ENCODE assay signal across 21 cellular contexts in genomic region chr2:56812432-56812831, GRCh38.
DNase-seq lines count a peak whose midpoint lies in the region; ATAC-seq, FAIRE-seq and TF ChIP-seq lines count a peak whose summit lies in the region.
"Had no signal": no experiment of that assay in that cellular context is flagged by ENCODE, and none has a peak within 500 bp of the region (broad histone marks: within the 10 kb centered on the region; RNA-seq: fewer than 3 reads in every experiment).

No MANE protein-coding gene starts in this region.

- H3K4me1 Mint-ChIP-seq in activated T-helper 2 cell treated with anti-CD3 and anti-CD28 coated beads, Interferon-gamma antibody, Interleukin-2, Interleukin-4, amounts not matched to agents 10 μg/mL and 5 μg/mL and 100 μg/mL, durations not matched to agents 14 hours and 24 hours and 36 hours (ENCODE audit: low read depth) = no peaks in the 10 kb centered on the region
- H3K4me1 Mint-ChIP-seq in activated naive CD4-positive, alpha-beta T cell treated with anti-CD3 and anti-CD28 coated beads, Interleukin-2, amount 10 ng/mL, durations not matched to agents 7 days and 5 days = no peaks in the 10 kb centered on the region
- H3K4me1 Mint-ChIP-seq: CD8-positive, alpha-beta memory T cell had no signal

- WGBS in GM23248 (ENCODE audit: low coverage in 1 of 2, low lambda C conversion rate in 2 of 2, missing lambda C conversion rate in 2 of 2), 2 experiments = 17 to 26% methylated on average over 1 of the region's 1 CpG

- no peaks in the 10 kb centered on the region; the same call in 1 of the 2 replicates for H3F3A ChIP-seq in GM23248 (ENCODE audit: insufficient read depth)

- no peaks in the 10 kb centered on the region for H3K36me3 Mint-ChIP-seq in activated T-helper 2 cell treated with anti-CD3 and anti-CD28 coated beads, Interferon-gamma antibody, Interleukin-2, Interleukin-4, amounts not matched to agents 10 μg/mL and 5 μg/mL and 100 μg/mL, durations not matched to agents 14 hours and 24 hours and 36 hours (ENCODE audit: low read depth)
- H3K36me3 Mint-ChIP-seq in activated naive CD4-positive, alpha-beta T cell treated with anti-CD3 and anti-CD28 coated beads, Interleukin-2, amount 10 ng/mL, durations not matched to agents 7 days and 5 days = no peaks in the 10 kb centered on the region
- H3K36me3 Mint-ChIP-seq: CD8-positive, alpha-beta memory T cell had no signal

- dilution Hi-C loops in keratinocyte (cut with MboI; ENCODE audit: extremely low pct_ligation_motif_present, low sequenced_read_pairs) = no loop called here

- H3K27me3 ChIP-seq in ACC112 (ENCODE audit: insufficient read depth, low read length) = no peaks in the 10 kb centered on the region
- no peaks in the 10 kb centered on the region for H3K27me3 ChIP-seq in GM23248 (replicated peaks; ENCODE audit: insufficient read depth)
- no peaks in the 10 kb centered on the region for H3K27me3 ChIP-seq in bronchial epithelial cell (ENCODE audit: control insufficient read depth, insufficient read depth, low read length)
- no peaks in the 10 kb centered on the region for H3K27me3 ChIP-seq in keratinocyte (ENCODE audit: control insufficient read depth, extremely low read depth, insufficient read depth, low read length)

- H3K9ac ChIP-seq in GM23248 (no peak overlapping the region), keratinocyte (ENCODE audit: control insufficient read depth, extremely low read depth, insufficient read depth, low read length) (no peak overlapping the region)
- H3K9ac ChIP-seq: KMS-11 had no signal

- H3K9me1 ChIP-seq in keratinocyte (ENCODE audit: control insufficient read depth, extremely low read depth, insufficient read depth, low read length) = no peaks in the 10 kb centered on the region

- DNase-seq in GM23248 (peak; percentile 8), bronchial epithelial cell (ENCODE audit: low read depth) (peak; percentile 5), keratinocyte (ENCODE audit: low read depth, low spot score) (no peak), globus pallidus (ENCODE audit: low spot score) (no peak)
- DNase-seq in activated T-helper 2 cell treated with anti-CD3 and anti-CD28 coated beads, Interferon-gamma antibody, Interleukin-2, Interleukin-4, amounts not matched to agents 10 μg/mL and 5 μg/mL and 100 μg/mL, durations not matched to agents 14 hours and 24 hours and 36 hours (ENCODE audit: low spot score) = no peak
- DNase-seq in activated naive CD4-positive, alpha-beta T cell treated with anti-CD3 and anti-CD28 coated beads, Interleukin-2, amount 10 ng/mL, durations not matched to agents 7 days and 5 days = no peak
- DNase-seq: C1 segment of cervical spinal cord; CD8-positive, alpha-beta memory T cell; NCI-H146; NCI-H2029 treated with DMSO at 0.1 percent for 48 hours; NCI-H510A; NCI-H748 treated with DMSO at 0.1 percent for 48 hours; NK-92 treated with Interleukin-12 subunit alpha and Interleukin-12 subunit beta, amount 100 ng/mL, for 24 hours; SHP77 had no signal

- H4K20me1 ChIP-seq in GM23248 (ENCODE audit: insufficient read depth) (no peaks in the 10 kb centered on the region), keratinocyte (ENCODE audit: control insufficient read depth, extremely low read depth, insufficient read depth, low read length) (no peaks in the 10 kb centered on the region)

- no peaks in the 10 kb centered on the region for H3K36me3 ChIP-seq in ACC112 (ENCODE audit: insufficient read depth, low read length)
- H3K36me3 ChIP-seq in GM23248 (ENCODE audit: low read depth) = no peaks in the 10 kb centered on the region
- no peaks in the 10 kb centered on the region for H3K36me3 ChIP-seq in bronchial epithelial cell (ENCODE audit: control insufficient read depth, insufficient read depth, low read length)
- H3K36me3 ChIP-seq in keratinocyte (ENCODE audit: control insufficient read depth in 2 of 2, extremely low read depth in 1 of 2, insufficient read depth in 2 of 2, low read length in 2 of 2) = no peaks in the 10 kb centered on the region

- in situ Hi-C loops in GM23248 (cut with MboI) = no loop called here

- no peak for FAIRE-seq in bronchial epithelial cell (lab: Jason Lieb, UNC)
- FAIRE-seq in keratinocyte (lab: Jason Lieb, UNC) = no peak
- FAIRE-seq: D721Med, H54 had no signal

- no peaks in the 10 kb centered on the region for H3K9me2 ChIP-seq in GM23248 (ENCODE audit: insufficient read depth)

- peak overlapping the region; percentile 2 for H3K4me2 ChIP-seq in GM23248 (ENCODE audit: unreplicated experiment)
- peak overlapping the region; percentile 20 for H3K4me2 ChIP-seq in keratinocyte (ENCODE audit: control insufficient read depth, extremely low read depth, insufficient read depth, low read depth, low read length)
- H3K4me2 ChIP-seq: KMS-11 had no signal

- no peaks in the 10 kb centered on the region for H3K27me3 Mint-ChIP-seq in activated T-helper 2 cell treated with anti-CD3 and anti-CD28 coated beads, Interferon-gamma antibody, Interleukin-2, Interleukin-4, amounts not matched to agents 10 μg/mL and 5 μg/mL and 100 μg/mL, durations not matched to agents 14 hours and 24 hours and 36 hours (ENCODE audit: low read depth)
- no peaks in the 10 kb centered on the region for H3K27me3 Mint-ChIP-seq in activated naive CD4-positive, alpha-beta T cell treated with anti-CD3 and anti-CD28 coated beads, Interleukin-2, amount 10 ng/mL, durations not matched to agents 7 days and 5 days
- H3K27me3 Mint-ChIP-seq: CD8-positive, alpha-beta memory T cell had no signal

- H3K9me3 Mint-ChIP-seq in activated T-helper 2 cell treated with anti-CD3 and anti-CD28 coated beads, Interferon-gamma antibody, Interleukin-2, Interleukin-4, amounts not matched to agents 10 μg/mL and 5 μg/mL and 100 μg/mL, durations not matched to agents 14 hours and 24 hours and 36 hours = peaks cover 22% of the 10 kb centered on the region
- H3K9me3 Mint-ChIP-seq in activated naive CD4-positive, alpha-beta T cell treated with anti-CD3 and anti-CD28 coated beads, Interleukin-2, amount 10 ng/mL, durations not matched to agents 7 days and 5 days = peaks cover 12% of the 10 kb centered on the region

- H3K4me3 ChIP-seq in ACC112 (ENCODE audit: low read depth, low read length) = no peak overlapping the region; the same call in 1 of the 2 replicates
- peak overlapping the region; percentile 11; the same call in 1 of the 2 replicates for H3K4me3 ChIP-seq in GM23248
- H3K4me3 ChIP-seq in bronchial epithelial cell (ENCODE audit: low read depth, low read length) = no peak overlapping the region
- no peak overlapping the region for H3K4me3 ChIP-seq in keratinocyte (ENCODE audit: control insufficient read depth in 2 of 3, extremely low read depth in 1 of 3, insufficient read depth in 2 of 3, low read depth in 1 of 3, low read length in 3 of 3)
- H3K4me3 ChIP-seq: SK-N-MC had no signal

- no peak for TF ChIP-seq CTCF in bronchial epithelial cell (IDR thresholded peaks at IDR 0.05; ENCODE audit: insufficient read depth, low read length, severe bottlenecking)
- TF ChIP-seq CTCF in keratinocyte (optimal IDR thresholded peaks at IDR 0.05 in 1 of 3, IDR thresholded peaks at IDR 0.05 in 1 of 3, conservative IDR thresholded peaks at IDR 0.05 in 1 of 3; ENCODE audit: extremely low read depth in 1 of 3, insufficient read depth in 2 of 3, low read length in 3 of 3) = no peak

- CTCF ChIA-PET in activated naive CD4-positive, alpha-beta T cell treated with anti-CD3 and anti-CD28 coated beads, Interleukin-2, amount 10 ng/mL, durations not matched to agents 7 days and 5 days (lab: Charles Lee) = no interaction called here

- peak overlapping the region; percentile 71 for H2AFZ ChIP-seq in ACC112 (ENCODE audit: low read length, unreplicated experiment)
- no peak overlapping the region for H2AFZ ChIP-seq in GM23248
- no peak overlapping the region for H2AFZ ChIP-seq in keratinocyte (ENCODE audit: control insufficient read depth, low read length)

- no peak overlapping the region for H3K4me3 Mint-ChIP-seq in activated T-helper 2 cell treated with anti-CD3 and anti-CD28 coated beads, Interferon-gamma antibody, Interleukin-2, Interleukin-4, amounts not matched to agents 10 μg/mL and 5 μg/mL and 100 μg/mL, durations not matched to agents 14 hours and 24 hours and 36 hours (ENCODE audit: low read depth)
- no peak overlapping the region for H3K4me3 Mint-ChIP-seq in activated naive CD4-positive, alpha-beta T cell treated with anti-CD3 and anti-CD28 coated beads, Interleukin-2, amount 10 ng/mL, durations not matched to agents 7 days and 5 days
- H3K4me3 Mint-ChIP-seq: CD8-positive, alpha-beta memory T cell had no signal

- H3K9me3 ChIP-seq in GM23248 (ENCODE audit: low read depth) = no peaks in the 10 kb centered on the region
- H3K9me3 ChIP-seq in keratinocyte (ENCODE audit: control insufficient read depth, low read depth, low read length) = no peaks in the 10 kb centered on the region

- no peaks in the 10 kb centered on the region for H3K79me2 ChIP-seq in ACC112 (ENCODE audit: control insufficient read depth, insufficient read depth, low read length, unreplicated experiment)
- no peaks in the 10 kb centered on the region for H3K79me2 ChIP-seq in GM23248 (ENCODE audit: insufficient read depth)
- no peaks in the 10 kb centered on the region for H3K79me2 ChIP-seq in keratinocyte (ENCODE audit: control insufficient read depth, insufficient read depth, low read length)

- no peak overlapping the region for H3K27ac Mint-ChIP-seq in activated T-helper 2 cell treated with anti-CD3 and anti-CD28 coated beads, Interferon-gamma antibody, Interleukin-2, Interleukin-4, amounts not matched to agents 10 μg/mL and 5 μg/mL and 100 μg/mL, durations not matched to agents 14 hours and 24 hours and 36 hours
- no peak overlapping the region for H3K27ac Mint-ChIP-seq in activated naive CD4-positive, alpha-beta T cell treated with anti-CD3 and anti-CD28 coated beads, Interleukin-2, amount 10 ng/mL, durations not matched to agents 7 days and 5 days
- H3K27ac Mint-ChIP-seq: CD8-positive, alpha-beta memory T cell had no signal

- intact Hi-C loops in activated T-helper 2 cell treated with anti-CD3 and anti-CD28 coated beads, Interferon-gamma antibody, Interleukin-2, Interleukin-4, amounts not matched to agents 10 μg/mL and 5 μg/mL and 100 μg/mL, durations not matched to agents 14 hours and 24 hours and 36 hours (cut with micrococcal nuclease) = no loop called here

- ATAC-seq in HG03571 (IDR thresholded peaks at IDR 0.05; ENCODE audit: unreplicated experiment) = no peak

- H3K4me1 ChIP-seq in ACC112 (ENCODE audit: control insufficient read depth, insufficient read depth, low read length, unreplicated experiment) = peaks cover 8% of the 10 kb centered on the region
- 0 out of 2 replicates have a peak, but pooled peaks cover 6% of the 10 kb centered on the region for H3K4me1 ChIP-seq in GM23248 (ENCODE audit: insufficient read depth)
- peaks cover 5% of the 10 kb centered on the region for H3K4me1 ChIP-seq in keratinocyte (ENCODE audit: control insufficient read depth, extremely low read depth, insufficient read depth, low read length)

- H3K27ac ChIP-seq in ACC112 (ENCODE audit: low read depth, low read length) = peak overlapping the region; percentile 7; the same call in 1 of the 2 replicates
- H3K27ac ChIP-seq in GM23248 = no peak overlapping the region; the same call in 1 of the 2 replicates
- H3K27ac ChIP-seq in keratinocyte (ENCODE audit: control insufficient read depth, insufficient read depth, low read length) = no peak overlapping the region
- H3K27ac ChIP-seq: HL-60, KMS-11, SK-N-MC had no signal

Comparison
In these comparisons a context has a peak if more than half of its experiments do, and no peak if none do; other contexts are left out.
1. DNase-seq: peak in GM23248 (single experiment) and bronchial epithelial cell (single experiment); none in keratinocyte (single experiment), activated T-helper 2 cell treated with anti-CD3 and anti-CD28 coated beads, Interferon-gamma antibody, Interleukin-2, Interleukin-4, amounts not matched to agents 10 μg/mL and 5 μg/mL and 100 μg/mL, durations not matched to agents 14 hours and 24 hours and 36 hours (single experiment), globus pallidus (single experiment) and activated naive CD4-positive, alpha-beta T cell treated with anti-CD3 and anti-CD28 coated beads, Interleukin-2, amount 10 ng/mL, durations not matched to agents 7 days and 5 days (single experiment).